ENCODE assay signal across 19 cellular contexts in genomic region chr18:55002261-55002660, GRCh38.
"Had no signal": no experiment of that assay in that cellular context is flagged by ENCODE, and none has a peak within 500 bp of the region (broad histone marks: within the 10 kb centered on the region; RNA-seq: fewer than 3 reads in every experiment).

No MANE protein-coding gene starts in this region.

- H3K27ac ChIP-seq: RWPE1, SJCRH30 had no signal

- H3K4me1 ChIP-seq: SJCRH30 had no signal

- H3K36me3 ChIP-seq: SJCRH30 had no signal

- DNase-seq: KBM-7, MV-4-11, NCI-H1048, NCI-H1105, NCI-H1436 treated with DMSO at 0.1 percent for 48 hours, NCI-H1694 treated with DMSO at 0.1 percent for 48 hours, NCI-H1930, NCI-H2107, NCI-H226, NCI-H446, NCI-H510A, NCI-H524 treated with DMSO at 0.1 percent for 48 hours, NCI-H774, SHP77 treated with DMSO at 0.1 percent for 48 hours, SJCRH30 had no signal

- ATAC-seq: Panc1, Right ventricle myocardium inferior, SK-N-SH treated with all-trans-retinoic acid at 6 μM for 48 hours had no signal

- H3K9me3 ChIP-seq: SJCRH30 had no signal

- H3K4me3 ChIP-seq: SJCRH30 had no signal

- H3K27me3 ChIP-seq: SJCRH30 had no signal
